In the genomic region with DNA sequence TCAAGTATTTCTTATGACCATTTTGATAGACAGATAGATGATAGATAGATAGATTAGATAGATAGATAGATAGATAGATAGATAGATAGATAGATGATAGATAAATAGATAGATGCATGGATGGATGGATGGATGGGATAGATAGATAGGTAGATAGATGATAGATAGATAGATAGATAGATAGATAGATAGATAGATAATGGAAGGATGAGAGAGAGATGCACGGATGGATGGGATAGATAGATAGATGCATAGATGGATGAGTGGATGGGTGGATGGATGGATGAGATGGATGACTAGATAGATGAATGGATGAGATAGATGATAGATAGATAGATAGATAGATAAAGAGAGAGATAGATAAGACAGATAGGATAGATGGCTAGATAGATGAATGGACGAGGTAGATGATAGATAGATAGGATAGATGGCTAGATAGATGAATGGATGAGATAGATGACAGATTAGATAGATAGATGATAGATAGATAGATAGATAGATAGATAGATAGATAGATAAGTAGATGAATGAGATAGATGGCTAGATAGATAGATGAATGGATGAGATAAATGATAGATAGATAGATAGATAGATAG, we compare ENCODE assay signal across 2 cellular contexts. TPM values are rescaled to one million over a fixed set of nuclear protein-coding genes. Genes with fewer than 3 reads are reported as not detected.
"Had no signal": no experiment of that assay in that cellular context is flagged by ENCODE, and none has a peak within 500 bp of the region (broad histone marks: within the 10 kb centered on the region; RNA-seq: fewer than 3 reads in every experiment).

No MANE protein-coding gene starts in this region.

RNA-seq across cellular contexts. Expression of a gene that starts 24.9 kb away (rescaled TPM):
- total RNA-seq: LHCN-M2, MCF 10A had no signal
